ENCODE assay signal across 24 cellular contexts in the genomic region with DNA sequence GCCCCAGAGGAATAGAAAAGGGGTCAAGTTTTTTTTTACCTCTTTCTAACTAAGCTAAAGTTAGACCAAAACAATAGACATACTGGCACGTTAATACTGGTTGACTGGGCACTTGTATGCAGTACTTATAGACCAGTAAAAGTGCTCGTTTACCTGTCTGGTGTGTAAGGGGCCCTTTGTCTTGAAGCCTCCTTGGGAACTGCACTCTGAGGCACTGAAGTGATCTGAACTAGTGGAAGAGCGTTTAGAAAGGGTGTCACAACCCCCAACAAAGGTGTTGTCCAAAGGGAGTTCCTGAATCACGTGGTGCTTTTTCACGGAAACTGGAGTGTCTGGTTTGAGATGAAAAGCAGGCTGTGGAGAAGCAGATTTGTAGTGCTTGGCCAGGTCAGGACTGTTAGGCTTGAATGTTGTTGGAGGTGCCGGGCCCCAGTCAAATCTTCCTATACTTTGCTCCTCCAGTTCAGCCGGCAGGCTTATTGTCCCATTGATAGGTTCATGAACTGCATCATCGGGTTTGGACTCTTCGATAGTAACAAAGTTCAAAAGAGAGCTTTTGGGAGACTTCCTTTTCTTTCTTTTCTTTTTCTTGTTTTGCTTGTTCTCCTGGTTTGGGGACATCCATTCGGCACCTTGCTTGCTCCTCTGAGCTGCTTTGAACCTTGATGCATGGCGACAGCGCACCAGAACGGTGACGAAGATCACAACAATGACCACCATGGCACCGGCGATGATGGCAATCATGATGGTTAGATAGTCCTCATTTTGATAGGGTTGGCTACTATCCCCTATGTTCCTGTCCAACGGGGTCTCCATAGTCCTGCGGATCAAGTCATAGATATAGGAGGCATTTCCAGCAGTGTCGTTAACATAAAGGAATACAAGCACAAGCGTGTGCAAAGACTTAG. TPM values are rescaled to one million over a fixed set of nuclear protein-coding genes. Genes with fewer than 3 reads are reported as not detected.
DNase-seq lines count a peak whose midpoint lies in the region; ATAC-seq, FAIRE-seq and TF ChIP-seq lines count a peak whose summit lies in the region.
"Had no signal": no experiment of that assay in that cellular context is flagged by ENCODE, and none has a peak within 500 bp of the region (broad histone marks: within the 10 kb centered on the region; RNA-seq: fewer than 3 reads in every experiment).

No MANE protein-coding gene starts in this region.

- no peaks in the 10 kb centered on the region for H3K9me3 Mint-ChIP-seq in activated B cell treated with CpG ODN at 0.5 μM for 24 hours
- H3K9me3 Mint-ChIP-seq in activated T-helper 2 cell treated with anti-CD3 and anti-CD28 coated beads, Interferon-gamma antibody, Interleukin-2, Interleukin-4, amounts not matched to agents 10 μg/mL and 5 μg/mL and 100 μg/mL, durations not matched to agents 14 hours and 24 hours and 36 hours = no peaks in the 10 kb centered on the region

- H3K4me1 ChIP-seq in DOHH2 (ENCODE audit: control insufficient read depth, low read length) (peaks cover 60% of the 10 kb centered on the region), keratinocyte (ENCODE audit: control insufficient read depth, extremely low read depth, insufficient read depth, low read length) (peaks cover 4% of the 10 kb centered on the region), skeletal muscle satellite cell (ENCODE audit: control insufficient read depth, insufficient read depth, low read length) (peaks cover 48% of the 10 kb centered on the region)
- H3K4me1 ChIP-seq: parathyroid adenoma had no signal

- H3K4me1 Mint-ChIP-seq in activated B cell treated with CpG ODN at 0.5 μM for 24 hours = peaks cover 36% of the 10 kb centered on the region
- H3K4me1 Mint-ChIP-seq in activated T-helper 2 cell treated with anti-CD3 and anti-CD28 coated beads, Interferon-gamma antibody, Interleukin-2, Interleukin-4, amounts not matched to agents 10 μg/mL and 5 μg/mL and 100 μg/mL, durations not matched to agents 14 hours and 24 hours and 36 hours (ENCODE audit: low read depth) = peaks cover 4% of the 10 kb centered on the region

- ATAC-seq in activated B cell treated with CpG ODN at 0.5 μM for 24 hours (ENCODE audit: low read depth) (no peak), GM18505 (IDR thresholded peaks at IDR 0.05; ENCODE audit: unreplicated experiment) (no peak)
- ATAC-seq: activated CD4-positive, alpha-beta T cell treated with anti-CD3 and anti-CD28 coated beads for 36 hours; Panc1; SK-N-SH treated with all-trans-retinoic acid at 6 μM for 48 hours had no signal

- H3K79me2 ChIP-seq in DOHH2 (ENCODE audit: control insufficient read depth, low read length) = peaks cover 41% of the 10 kb centered on the region
- no peaks in the 10 kb centered on the region for H3K79me2 ChIP-seq in keratinocyte (ENCODE audit: control insufficient read depth, insufficient read depth, low read length)
- H3K79me2 ChIP-seq: parathyroid adenoma had no signal

- intact Hi-C loops in activated B cell treated with CpG ODN at 0.5 μM for 24 hours (cut with micrococcal nuclease) = no loop called here
- intact Hi-C loops in activated T-helper 2 cell treated with anti-CD3 and anti-CD28 coated beads, Interferon-gamma antibody, Interleukin-2, Interleukin-4, amounts not matched to agents 10 μg/mL and 5 μg/mL and 100 μg/mL, durations not matched to agents 14 hours and 24 hours and 36 hours (cut with micrococcal nuclease) = no loop called here

- peaks cover 12% of the 10 kb centered on the region for H3K36me3 ChIP-seq in DOHH2 (ENCODE audit: control insufficient read depth, low read length)
- H3K36me3 ChIP-seq in keratinocyte (ENCODE audit: control insufficient read depth in 2 of 2, extremely low read depth in 1 of 2, insufficient read depth in 2 of 2, low read length in 2 of 2) = no peaks in the 10 kb centered on the region
- peaks cover 28% of the 10 kb centered on the region for H3K36me3 ChIP-seq in skeletal muscle satellite cell (ENCODE audit: insufficient read depth, low read length)
- H3K36me3 ChIP-seq: suprapubic skin had no signal

- H3K9me1 ChIP-seq in keratinocyte (ENCODE audit: control insufficient read depth, extremely low read depth, insufficient read depth, low read length) = no peaks in the 10 kb centered on the region

- H3K27me3 ChIP-seq in DOHH2 (ENCODE audit: control insufficient read depth, low read length) = no peaks in the 10 kb centered on the region
- no peaks in the 10 kb centered on the region for H3K27me3 ChIP-seq in keratinocyte (ENCODE audit: control insufficient read depth, extremely low read depth, insufficient read depth, low read length)
- no peaks in the 10 kb centered on the region for H3K27me3 ChIP-seq in skeletal muscle satellite cell (ENCODE audit: control insufficient read depth, insufficient read depth, low read length)

- DNase-seq in activated B cell treated with CpG ODN at 0.5 μM for 24 hours (no peak), keratinocyte (ENCODE audit: low read depth, low spot score) (no peak), glomerular visceral epithelial cell (ENCODE audit: extremely low spot score) (no peak), erythroblast (lab: John Stamatoyannopoulos, UW) (no peak)
- no peak for DNase-seq in activated T-helper 2 cell treated with anti-CD3 and anti-CD28 coated beads, Interferon-gamma antibody, Interleukin-2, Interleukin-4, amounts not matched to agents 10 μg/mL and 5 μg/mL and 100 μg/mL, durations not matched to agents 14 hours and 24 hours and 36 hours (ENCODE audit: low spot score)
- DNase-seq: activated CD4-positive, alpha-beta T cell treated with anti-CD3 and anti-CD28 coated beads for 36 hours; activated gamma-delta T cell; AML-193; amniotic stem cell; GDM1; NCI-H1092 treated with DMSO at 0.1 percent for 48 hours; NCI-H774; stimulated activated CD4-positive, alpha-beta T cell treated with anti-CD3 and anti-CD28 coated beads, Interleukin-4, amount 100 ng/mL, for 1 hour had no signal

- H3K9me3 ChIP-seq in DOHH2 (ENCODE audit: control insufficient read depth, insufficient read depth, low read length) (no peaks in the 10 kb centered on the region; the same call in 1 of the 2 replicates), keratinocyte (ENCODE audit: control insufficient read depth, low read depth, low read length) (no peaks in the 10 kb centered on the region), skeletal muscle satellite cell (replicated peaks; ENCODE audit: low read length) (no peaks in the 10 kb centered on the region)
- H3K9me3 ChIP-seq: suprapubic skin had no signal

- H3K9ac ChIP-seq in keratinocyte (ENCODE audit: control insufficient read depth, extremely low read depth, insufficient read depth, low read length) = no peak overlapping the region
- peak overlapping the region; percentile 49 for H3K9ac ChIP-seq in skeletal muscle satellite cell (ENCODE audit: low read depth, low read length)
- H3K9ac ChIP-seq: KMS-11, parathyroid adenoma had no signal

- no peak overlapping the region for H3K4me3 Mint-ChIP-seq in activated B cell treated with CpG ODN at 0.5 μM for 24 hours
- no peak overlapping the region for H3K4me3 Mint-ChIP-seq in activated T-helper 2 cell treated with anti-CD3 and anti-CD28 coated beads, Interferon-gamma antibody, Interleukin-2, Interleukin-4, amounts not matched to agents 10 μg/mL and 5 μg/mL and 100 μg/mL, durations not matched to agents 14 hours and 24 hours and 36 hours (ENCODE audit: low read depth)
- H3K4me3 Mint-ChIP-seq: activated CD4-positive, alpha-beta T cell treated with anti-CD3 and anti-CD28 coated beads for 36 hours had no signal

- H3K27ac ChIP-seq in DOHH2 (ENCODE audit: low read depth, low read length) = no peak overlapping the region
- H3K27ac ChIP-seq in keratinocyte (ENCODE audit: control insufficient read depth, insufficient read depth, low read length) = no peak overlapping the region
- H3K27ac ChIP-seq: KMS-11, parathyroid adenoma, skin epidermis, suprapubic skin had no signal

- H3K9me2 ChIP-seq in DOHH2 (replicated peaks; ENCODE audit: control insufficient read depth, low read length) = no peaks in the 10 kb centered on the region

- peak overlapping the region; percentile 16 for H2AFZ ChIP-seq in keratinocyte (ENCODE audit: control insufficient read depth, low read length)
- H2AFZ ChIP-seq: parathyroid adenoma had no signal

- no peak for TF ChIP-seq POLR2A in erythroblast (IDR thresholded peaks at IDR 0.05; ENCODE audit: low read length)
- no peak for TF ChIP-seq POLR2A in GM18505 (IDR thresholded peaks at IDR 0.05; ENCODE audit: borderline replicate concordance, extremely low read depth, insufficient read depth, insufficient read length)

- peak overlapping the region; percentile 70 for H3K27ac Mint-ChIP-seq in activated B cell treated with CpG ODN at 0.5 μM for 24 hours
- no peak overlapping the region for H3K27ac Mint-ChIP-seq in activated T-helper 2 cell treated with anti-CD3 and anti-CD28 coated beads, Interferon-gamma antibody, Interleukin-2, Interleukin-4, amounts not matched to agents 10 μg/mL and 5 μg/mL and 100 μg/mL, durations not matched to agents 14 hours and 24 hours and 36 hours
- H3K27ac Mint-ChIP-seq: activated CD4-positive, alpha-beta T cell treated with anti-CD3 and anti-CD28 coated beads for 36 hours had no signal

- H3K4me2 ChIP-seq in DOHH2 (ENCODE audit: low read length) = peak overlapping the region; percentile 5; the same call in 1 of the 2 replicates
- no peak overlapping the region for H3K4me2 ChIP-seq in keratinocyte (ENCODE audit: control insufficient read depth, extremely low read depth, insufficient read depth, low read depth, low read length)
- peak overlapping the region; percentile 90 for H3K4me2 ChIP-seq in skeletal muscle satellite cell (ENCODE audit: low read length)
- H3K4me2 ChIP-seq: KMS-11 had no signal

- peaks cover 6% of the 10 kb centered on the region for H3K36me3 Mint-ChIP-seq in activated B cell treated with CpG ODN at 0.5 μM for 24 hours (ENCODE audit: low read depth)
- H3K36me3 Mint-ChIP-seq in activated T-helper 2 cell treated with anti-CD3 and anti-CD28 coated beads, Interferon-gamma antibody, Interleukin-2, Interleukin-4, amounts not matched to agents 10 μg/mL and 5 μg/mL and 100 μg/mL, durations not matched to agents 14 hours and 24 hours and 36 hours (ENCODE audit: low read depth) = no peaks in the 10 kb centered on the region

- no peaks in the 10 kb centered on the region for H4K20me1 ChIP-seq in DOHH2 (ENCODE audit: control insufficient read depth, insufficient read depth, low read depth, low read length)
- no peaks in the 10 kb centered on the region for H4K20me1 ChIP-seq in keratinocyte (ENCODE audit: control insufficient read depth, extremely low read depth, insufficient read depth, low read length)

- no peaks in the 10 kb centered on the region for H3K27me3 Mint-ChIP-seq in activated B cell treated with CpG ODN at 0.5 μM for 24 hours
- H3K27me3 Mint-ChIP-seq in activated T-helper 2 cell treated with anti-CD3 and anti-CD28 coated beads, Interferon-gamma antibody, Interleukin-2, Interleukin-4, amounts not matched to agents 10 μg/mL and 5 μg/mL and 100 μg/mL, durations not matched to agents 14 hours and 24 hours and 36 hours (ENCODE audit: low read depth) = peaks cover 7% of the 10 kb centered on the region

- H3K4me3 ChIP-seq in DOHH2 (ENCODE audit: low read length) (no peak overlapping the region), keratinocyte (ENCODE audit: control insufficient read depth in 2 of 3, extremely low read depth in 1 of 3, insufficient read depth in 2 of 3, low read depth in 1 of 3, low read length in 3 of 3) (no peak overlapping the region), skeletal muscle satellite cell (ENCODE audit: low read length) (peak overlapping the region; percentile 54)
- H3K4me3 ChIP-seq: skin epidermis, suprapubic skin had no signal

- CTCF ChIA-PET in activated B cell treated with CpG ODN at 0.5 μM for 24 hours (lab: Charles Lee) = interaction anchor here (0.9 to 3.9 kb wide), 3 partner anchors 78 to 606 kb away, joined by 3 to 26 read pairs (median 16); no protein-coding TSS in a partner anchor

- no peak for FAIRE-seq in keratinocyte (lab: Jason Lieb, UNC)
- FAIRE-seq: D721Med, endometrium had no signal

- H3F3A ChIP-seq in DOHH2 (ENCODE audit: control insufficient read depth, insufficient read depth) = no peaks in the 10 kb centered on the region

- dilution Hi-C loops in keratinocyte (cut with MboI; ENCODE audit: extremely low pct_ligation_motif_present, low sequenced_read_pairs) = no loop called here

- POLR2A ChIA-PET in activated B cell treated with CpG ODN at 0.5 μM for 24 hours (lab: Charles Lee) = no interaction called here

- TF ChIP-seq CTCF in DOHH2 (IDR thresholded peaks at IDR 0.05; ENCODE audit: low read depth, low read length, poor library complexity, severe bottlenecking) (no peak), activated B cell treated with CpG ODN at 0.5 μM for 24 hours (IDR thresholded peaks at IDR 0.05) (no peak), keratinocyte (optimal IDR thresholded peaks at IDR 0.05 in 1 of 3, IDR thresholded peaks at IDR 0.05 in 1 of 3, conservative IDR thresholded peaks at IDR 0.05 in 1 of 3; ENCODE audit: extremely low read depth in 1 of 3, insufficient read depth in 2 of 3, low read length in 3 of 3) (no peak)

RNA-seq across cellular contexts. Expression of a gene that starts 4.6 kb away (rescaled TPM):
- 5.6 and 6.4 TPM in 2 replicates for total RNA-seq in activated B cell treated with CpG ODN at 0.5 μM for 24 hours
- 0.21 to 0.25 TPM (median 0.21 TPM) in 3 replicates for polyA plus RNA-seq in keratinocyte
- polyA plus RNA-seq in keratinocyte (2011; ENCODE audit: low read depth) = 0.04 TPM
- polyA plus RNA-seq in keratinocyte (2011; cell fraction: cytosol; rRNA removed) = 0.08 and 0.09 TPM in 2 replicates
- 0.44 and 0.50 TPM in 2 replicates for polyA plus RNA-seq in keratinocyte (2011; cell fraction: nucleus; rRNA removed)
- 0.04 and 0.21 TPM in 2 replicates for polyA plus RNA-seq in keratinocyte (2012; ENCODE audit: low replicate concordance)
- 0.48 to 0.86 TPM (median 0.72 TPM) in 3 replicates for polyA minus RNA-seq in keratinocyte
- polyA minus RNA-seq in keratinocyte (2011; cell fraction: cytosol; rRNA and poly(A)+ RNA removed) = not detected
- 0.63 and 0.70 TPM in 2 replicates for polyA minus RNA-seq in keratinocyte (2011; cell fraction: nucleus; rRNA and poly(A)+ RNA removed)
- total RNA-seq in skeletal muscle satellite cell (2012; rRNA removed) = 14.2 and 19.4 TPM in 2 replicates
- 0.11 and 0.18 TPM in 2 replicates for total RNA-seq in activated T-helper 2 cell treated with anti-CD3 and anti-CD28 coated beads, Interferon-gamma antibody, Interleukin-2, Interleukin-4, amounts not matched to agents 10 μg/mL and 5 μg/mL and 100 μg/mL, durations not matched to agents 14 hours and 24 hours and 36 hours
